Comparison of ENCODE assay signal across 9 cellular contexts in genomic region chr22:36368359-36368983, GRCh38. TPM values are rescaled to one million over a fixed set of nuclear protein-coding genes. Genes with fewer than 3 reads are reported as not detected.
DNase-seq lines count a peak whose midpoint lies in the region; ATAC-seq and TF ChIP-seq lines count a peak whose summit lies in the region.
"Had no signal": no experiment of that assay in that cellular context is flagged by ENCODE, and none has a peak within 500 bp of the region (broad histone marks: within the 10 kb centered on the region; RNA-seq: fewer than 3 reads in every experiment).

No MANE protein-coding gene starts in this region.

- TF ChIP-seq EP300 in tibial nerve (IDR thresholded peaks at IDR 0.05) = no peak

- TF ChIP-seq POLR2A in breast epithelium (IDR thresholded peaks at IDR 0.05) (no peak), tibial nerve (IDR thresholded peaks at IDR 0.05) (no peak)

- H3K27me3 ChIP-seq in CD8-positive, alpha-beta T cell (ENCODE audit: insufficient read depth, low read length) = no peaks in the 10 kb centered on the region
- H3K27me3 ChIP-seq in breast epithelium (no peaks in the 10 kb centered on the region), tibial nerve (no peaks in the 10 kb centered on the region)

- peaks cover 95% of the 10 kb centered on the region for H3K4me1 Mint-ChIP-seq in CD8-positive, alpha-beta T cell (ENCODE audit: low read depth)

- 25 to 29% methylated on average over 13 of the region's 13 CpGs for WGBS in tibial nerve, 2 donors

- ATAC-seq in CD8-positive, alpha-beta T cell = no peak
- no peak for ATAC-seq in HG03457 (IDR thresholded peaks at IDR 0.05; ENCODE audit: unreplicated experiment)
- no peak for ATAC-seq in GM19351 (IDR thresholded peaks at IDR 0.05; ENCODE audit: unreplicated experiment)

- H3K36me3 Mint-ChIP-seq in CD8-positive, alpha-beta T cell = peaks cover 64% of the 10 kb centered on the region

- DNase-seq in CD8-positive, alpha-beta T cell = peak in 2 of 7 experiments; percentile 53 to 63
- DNase-seq in NCI-H69 (lab: John Stamatoyannopoulos, UW) (peak; percentile 29), breast epithelium (ENCODE audit: low spot score in 2 of 2) (peak in 1 of 2 donors; percentile 65), kidney tubule cell (ENCODE audit: low spot score) (peak; percentile 91), tibial nerve (ENCODE audit: low spot score in 2 of 2) (no peak), nucleus accumbens (lab: John Stamatoyannopoulos, UW) (no peak)

- no peaks in the 10 kb centered on the region for H3K9me3 Mint-ChIP-seq in CD8-positive, alpha-beta T cell

- no peak for TF ChIP-seq CTCF in CD8-positive, alpha-beta T cell (IDR thresholded peaks at IDR 0.05)
- TF ChIP-seq CTCF in breast epithelium (IDR thresholded peaks at IDR 0.05) (no peak), tibial nerve (IDR thresholded peaks at IDR 0.05) (no peak)

- CTCF ChIA-PET in CD8-positive, alpha-beta T cell (lab: Charles Lee) = interaction anchor here (1.2 to 1.9 kb wide), 5 partner anchors 9 to 100 kb away, joined by 3 to 6 read pairs (median 3); no protein-coding TSS in a partner anchor

- POLR2A ChIA-PET in CD8-positive, alpha-beta T cell (lab: Charles Lee) = interaction anchor here (2.5 to 8.0 kb wide), 4 partner anchors 10 to 66 kb away, joined by 5 to 78 read pairs (median 34); partner anchors contain the start of gene MYH9

- peak overlapping the region; percentile 48 for H3K4me3 ChIP-seq in CD8-positive, alpha-beta T cell (ENCODE audit: low read depth, low read length)
- H3K4me3 ChIP-seq in breast epithelium (peak overlapping the region in 2 of 3 donors; percentile 18 to 53), tibial nerve (no peak overlapping the region)

- no peaks in the 10 kb centered on the region for H3K9me3 ChIP-seq in CD8-positive, alpha-beta T cell (ENCODE audit: low read length)
- H3K9me3 ChIP-seq in breast epithelium (no peaks in the 10 kb centered on the region), tibial nerve (no peaks in the 10 kb centered on the region)

- intact Hi-C loops in CD8-positive, alpha-beta T cell (cut with DNase I, micrococcal nuclease) = loop anchor here (5.0 kb wide), 2 partner anchors 36 to 84 kb away; no protein-coding TSS in a partner anchor
- intact Hi-C loops in breast epithelium (cut with DNase I; ENCODE audit: low total_unique reads) = no loop called here

- H3K4me1 ChIP-seq in CD8-positive, alpha-beta T cell (ENCODE audit: insufficient read depth, low read length) = peaks cover 100% of the 10 kb centered on the region
- H3K4me1 ChIP-seq in breast epithelium (peaks cover 33 to 92% of the 10 kb centered on the region in 2 donors), tibial nerve (peaks cover 0 to 100% (median 99%) of the 10 kb centered on the region in 4 donors)

- peak overlapping the region; percentile 55 for H3K27ac ChIP-seq in CD8-positive, alpha-beta T cell (ENCODE audit: low read depth, low read length)
- H3K27ac ChIP-seq in breast epithelium (peak overlapping the region; percentile 92), tibial nerve (peak overlapping the region; percentile 60 to 90 (median 81))
- H3K27ac ChIP-seq: HL-60 had no signal

- peaks cover 5% of the 10 kb centered on the region for H3K36me3 ChIP-seq in CD8-positive, alpha-beta T cell (ENCODE audit: insufficient read depth, low read length)
- no peaks in the 10 kb centered on the region for H3K36me3 ChIP-seq in breast epithelium
- H3K36me3 ChIP-seq in tibial nerve = no peaks in the 10 kb centered on the region

- peak overlapping the region; percentile 87 for H3K4me3 Mint-ChIP-seq in CD8-positive, alpha-beta T cell

- H3K27me3 Mint-ChIP-seq in CD8-positive, alpha-beta T cell (ENCODE audit: low read depth) = no peaks in the 10 kb centered on the region

- peak overlapping the region; percentile 95 for H3K27ac Mint-ChIP-seq in CD8-positive, alpha-beta T cell

RNA-seq across cellular contexts. Expression of gene MYH9, which starts 19.3 kb away (rescaled TPM):
- 100 to 1,000 TPM; 703 to 757 TPM for total RNA-seq in CD8-positive, alpha-beta T cell
- total RNA-seq in breast epithelium (100 to 1,000 TPM; 169 to 392 (median 268) TPM), tibial nerve (100 to 1,000 TPM; 361 to 406 (median 386) TPM)

Comparison
In these comparisons a context has a peak if more than half of its experiments do, and no peak if none do; other contexts are left out.
1. DNase-seq: peak in NCI-H69 (single experiment) and kidney tubule cell (single experiment); none in tibial nerve (0 of 2) and nucleus accumbens (0 of 56).
2. H3K4me3 ChIP-seq: peak in CD8-positive, alpha-beta T cell (single experiment) and breast epithelium (2 of 3); none in tibial nerve (0 of 4).
3. Peak in every context shown above with its lines, with median percentiles within 50 percentile points of each other: H3K27ac ChIP-seq.